9 cellular contexts compared by ENCODE assay signal in the genomic region with DNA sequence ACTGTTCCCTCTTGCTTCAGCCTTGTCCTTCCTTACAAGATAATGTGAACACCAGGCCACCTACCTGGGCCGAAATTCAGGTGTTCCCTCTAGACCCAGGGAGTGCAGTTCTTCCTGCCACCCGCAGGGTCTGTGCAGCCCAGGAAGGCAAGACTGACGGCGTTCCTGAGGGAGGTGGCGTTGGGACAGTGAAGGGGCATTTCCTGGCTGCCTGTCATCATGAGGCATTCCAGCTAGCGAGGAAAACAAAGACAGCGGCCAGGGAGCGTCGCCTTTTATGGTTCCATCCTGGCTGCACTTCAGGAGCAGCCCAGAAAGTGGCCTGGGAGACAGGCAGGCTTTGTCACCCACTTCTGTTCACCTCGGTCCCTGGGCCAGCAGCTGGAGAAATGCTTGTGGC.
DNase-seq lines count a peak whose midpoint lies in the region; ATAC-seq and TF ChIP-seq lines count a peak whose summit lies in the region.
"Had no signal": no experiment of that assay in that cellular context is flagged by ENCODE, and none has a peak within 500 bp of the region (broad histone marks: within the 10 kb centered on the region; RNA-seq: fewer than 3 reads in every experiment).

No MANE protein-coding gene starts in this region.

- TF ChIP-seq CTCF in chondrocyte (IDR thresholded peaks at IDR 0.05) = peak; percentile 51

- no peak for ATAC-seq in activated CD4-positive, CD25-positive, alpha-beta regulatory T cell treated with anti-CD3 and anti-CD28 coated beads, Interleukin-2, amount 50 U/mL, for 24 hours

- TF ChIP-seq POLR2A in erythroblast (IDR thresholded peaks at IDR 0.05; ENCODE audit: low read length) = no peak

- H3K4me1 Mint-ChIP-seq in chondrocyte (ENCODE audit: low read depth) = peaks cover 9% of the 10 kb centered on the region

- no peak overlapping the region for H3K4me3 Mint-ChIP-seq in chondrocyte (ENCODE audit: unreplicated experiment)

- no peaks in the 10 kb centered on the region for H3K27me3 Mint-ChIP-seq in chondrocyte (ENCODE audit: low read depth)

- peak overlapping the region; percentile 6 for H3K27ac Mint-ChIP-seq in chondrocyte (ENCODE audit: unreplicated experiment)

- DNase-seq in HT-29 (ENCODE audit: low spot score) = peak; percentile 32
- no peak for DNase-seq in chondrocyte (ENCODE audit: low spot score)
- peak; percentile 30 for DNase-seq in kidney tubule cell (ENCODE audit: low spot score)
- peak; percentile 40 for DNase-seq in superior temporal gyrus (ENCODE audit: extremely low spot score)
- no peak for DNase-seq in dedifferentiated amniotic fluid mesenchymal stem cell (ENCODE audit: extremely low spot score)
- no peak for DNase-seq in erythroblast (lab: John Stamatoyannopoulos, UW)
- no peak for DNase-seq in activated T-cell treated with anti-CD3 and anti-CD28 coated beads, Interleukin-2, amount 50 U/mL, for 1 hour
- DNase-seq: activated CD4-positive, alpha-beta T cell treated with anti-CD3 and anti-CD28 coated beads, Interleukin-2, amount 50 U/mL, for 1 hour had no signal

- no peaks in the 10 kb centered on the region for H3K9me3 Mint-ChIP-seq in chondrocyte (ENCODE audit: low read depth)

- H3K36me3 Mint-ChIP-seq in chondrocyte (ENCODE audit: low read depth) = peaks cover 1% of the 10 kb centered on the region

Comparison
In these comparisons a context has a peak if more than half of its experiments do, and no peak if none do; other contexts are left out.
1. DNase-seq: peak in HT-29 (single experiment), kidney tubule cell (single experiment) and superior temporal gyrus (single experiment); none in chondrocyte (single experiment), dedifferentiated amniotic fluid mesenchymal stem cell (single experiment), erythroblast (0 of 2) and activated T-cell treated with anti-CD3 and anti-CD28 coated beads, Interleukin-2, amount 50 U/mL, for 1 hour (single experiment).